8 cellular contexts compared by ENCODE assay signal in genomic region chr3:37308247-37308646, GRCh38.
DNase-seq lines count a peak whose midpoint lies in the region; ATAC-seq, FAIRE-seq and TF ChIP-seq lines count a peak whose summit lies in the region.

No MANE protein-coding gene starts in this region.

- DNase-seq in A549 (ENCODE audit: low read depth in 1 of 2, low spot score in 1 of 2) (peak; percentile 11 to 36), GM12865 (ENCODE audit: low read depth) (peak; percentile 23), RPMI8226 (peak; percentile 18), NCI-H774 (lab: John Stamatoyannopoulos, UW) (no peak), GDM1 (lab: John Stamatoyannopoulos, UW) (no peak)
- DNase-seq in NK-92 treated with Interleukin-12 subunit alpha and Interleukin-12 subunit beta, amount 100 ng/mL, for 24 hours (lab: John Stamatoyannopoulos, UW) = no peak

- ATAC-seq in A549 = peak in 1 of 2 experiments; percentile 60; a peak in 2 of 6 replicates
- ATAC-seq in gastroesophageal sphincter = no peak
- ATAC-seq in HG03095 (IDR thresholded peaks at IDR 0.05; ENCODE audit: unreplicated experiment) = no peak

- peak; percentile 70 for FAIRE-seq in A549 (lab: Jason Lieb, UNC)

- H3K27me3 ChIP-seq in gastroesophageal sphincter = no peaks in the 10 kb centered on the region

- no peaks in the 10 kb centered on the region for H3K4me1 ChIP-seq in A549
- H3K4me1 ChIP-seq in gastroesophageal sphincter = peaks cover 0 to 21% (median 0%) of the 10 kb centered on the region in 3 donors

- WGBS in A549 (ENCODE audit: missing lambda C conversion rate) = 39% methylated on average over 2 of the region's 2 CpGs
- 30 to 50% methylated on average over 1 to 2 of the region's 2 CpGs for WGBS in gastroesophageal sphincter (ENCODE audit: low coverage in 1 of 2), 2 donors

- H3K4me3 ChIP-seq in A549 (no peak overlapping the region), GM12865 (ENCODE audit: low read depth, low read length) (no peak overlapping the region), gastroesophageal sphincter (no peak overlapping the region)

- POLR2A ChIA-PET in A549 (lab: Yijun Ruan, JAX) = no interaction called here

- no peak for TF ChIP-seq EP300 in A549 (IDR thresholded peaks at IDR 0.05)
- TF ChIP-seq EP300 in gastroesophageal sphincter (IDR thresholded peaks at IDR 0.05) = no peak

- TF ChIP-seq RAD21 in A549 (conservative IDR thresholded peaks at IDR 0.05 in 1 of 2, IDR thresholded peaks at IDR 0.05 in 1 of 2) = peak in 1 of 2 experiments; percentile 28; a peak in 1 of 5 replicates

- H3K27ac ChIP-seq in A549 (no peak overlapping the region), gastroesophageal sphincter (no peak overlapping the region)

- peak; percentile 30; the same call in 2 of the 3 replicates for TF ChIP-seq CTCF in A549 (IDR thresholded peaks at IDR 0.05)
- peak; percentile 28 for TF ChIP-seq CTCF in GM12865 (IDR thresholded peaks at IDR 0.05; ENCODE audit: insufficient read depth, low read depth, low read length, missing control alignments)
- TF ChIP-seq CTCF in gastroesophageal sphincter (IDR thresholded peaks at IDR 0.05) = peak; percentile 19 to 38 (median 32)

- H3K36me3 ChIP-seq in gastroesophageal sphincter = peaks cover 0 to 6% of the 10 kb centered on the region in 2 donors

- TF ChIP-seq POLR2A in A549 (IDR thresholded peaks at IDR 0.05; ENCODE audit: low read length) (no peak), gastroesophageal sphincter (IDR thresholded peaks at IDR 0.05) (no peak)

- H3K4me2 ChIP-seq in A549 = no peak overlapping the region

- CTCF ChIA-PET in A549 (lab: Yijun Ruan, JAX) = interaction anchor here (0.6 to 1.9 kb wide), 7 partner anchors 10 to 494 kb away, joined by 3 to 9 read pairs (median 3); no protein-coding TSS in a partner anchor

- H3K9me3 ChIP-seq in A549 (no peaks in the 10 kb centered on the region), gastroesophageal sphincter (no peaks in the 10 kb centered on the region)

TF ChIP-seq in A549, 52 proteins besides CTCF, POLR2A, EP300 and RAD21:
- TF ChIP-seq RARB (CRISPR knock-in tag; IDR thresholded peaks at IDR 0.05) (no peak), ZC3H11A (IDR thresholded peaks at IDR 0.05) (no peak), CHD2 (IDR thresholded peaks at IDR 0.05; ENCODE audit: low read length, partially characterized antibody) (no peak), BHLHE40 (IDR thresholded peaks at IDR 0.05; ENCODE audit: low read depth, low read length) (no peak), MAX (IDR thresholded peaks at IDR 0.05) (no peak), ZNF302 (CRISPR knock-in tag; IDR thresholded peaks at IDR 0.05) (no peak)

Comparison
In these comparisons a context has a peak if more than half of its experiments do, and no peak if none do; other contexts are left out.
1. DNase-seq: peak in A549 (2 of 2), GM12865 (single experiment) and RPMI8226 (single experiment); none in NCI-H774 (single experiment), GDM1 (single experiment) and NK-92 treated with Interleukin-12 subunit alpha and Interleukin-12 subunit beta, amount 100 ng/mL, for 24 hours (single experiment).
2. Peak in every context shown above with its lines, with median percentiles within 50 percentile points of each other: CTCF ChIP-seq.